1 cellular context compared by ENCODE assay signal in genomic region chr2:47359375-47359868, GRCh38.
TF ChIP-seq lines count a peak whose summit lies in the region.

No MANE protein-coding gene starts in this region.

TF ChIP-seq in IMR-90, 13 proteins besides CTCF, POLR2A, EP300 and RAD21 (continued from another document):
- no peak for TF ChIP-seq SMC3 (IDR thresholded peaks at IDR 0.05; ENCODE audit: low read depth, low read length)
- TF ChIP-seq RFX5 (IDR thresholded peaks at IDR 0.05; ENCODE audit: low read depth, low read length) = no peak
- no peak for TF ChIP-seq FOS (IDR thresholded peaks at IDR 0.05; ENCODE audit: low read depth, low read length)
- no peak for TF ChIP-seq MXI1 (IDR thresholded peaks at IDR 0.05; ENCODE audit: borderline replicate concordance, low read depth, low read length)
- no peak for TF ChIP-seq BHLHE40 (IDR thresholded peaks at IDR 0.05; ENCODE audit: low read depth, low read length)
- no peak for TF ChIP-seq MAZ (IDR thresholded peaks at IDR 0.05; ENCODE audit: borderline replicate concordance, low read depth, low read length)
- no peak for TF ChIP-seq CEBPB (IDR thresholded peaks at IDR 0.05; ENCODE audit: low read depth, low read length)
- TF ChIP-seq USF2 (IDR thresholded peaks at IDR 0.05; ENCODE audit: low read depth, low read length) = no peak
- no peak for TF ChIP-seq ELK1 (IDR thresholded peaks at IDR 0.05; ENCODE audit: borderline replicate concordance, low read depth, low read length)
- no peak for TF ChIP-seq MAFK (IDR thresholded peaks at IDR 0.05; ENCODE audit: low read depth, low read length)
